In genomic region chr3:165256554-165256953, GRCh38 we compare ENCODE assay signal across 22 cellular contexts.
A peak's percentile ranks its signal among the peaks of the same experiment; 100 is the strongest.
DNase-seq lines count a peak whose midpoint lies in the region; ATAC-seq, FAIRE-seq and TF ChIP-seq lines count a peak whose summit lies in the region.
"Had no signal": no experiment of that assay in that cellular context is flagged by ENCODE, and none has a peak within 500 bp of the region (broad histone marks: within the 10 kb centered on the region; RNA-seq: fewer than 3 reads in every experiment).

No MANE protein-coding gene starts in this region.

- H3K79me2 ChIP-seq in SU-DHL-6 (ENCODE audit: insufficient read depth, low read length): no peaks in the 10 kb centered on the region

- no peak overlapping the region for H3K27ac ChIP-seq in SU-DHL-6 (ENCODE audit: low read depth, low read length)
- H3K27ac ChIP-seq: HL-60, RWPE1, tibial artery had no signal

- FAIRE-seq in GM12892 (lab: Jason Lieb, UNC): no peak
- FAIRE-seq: H1, islet of Langerhans had no signal

- no peak for ATAC-seq in Right ventricle myocardium superior (ENCODE audit: poor library complexity)
- ATAC-seq: activated CD8-positive, alpha-beta T cell treated with anti-CD3 and anti-CD28 coated beads, Interleukin-2, amount 10 ng/mL, durations not matched to agents 7 days and 5 days; right cardiac atrium had no signal

- no peak overlapping the region for H2AFZ ChIP-seq in SU-DHL-6 (ENCODE audit: low read depth, low read length, severe bottlenecking)

- no peaks in the 10 kb centered on the region for H4K20me1 ChIP-seq in SU-DHL-6 (ENCODE audit: low read depth, low read length)

- no peak overlapping the region for H3K9ac ChIP-seq in SU-DHL-6 (ENCODE audit: low read length)

- no peak overlapping the region for H3K4me2 ChIP-seq in SU-DHL-6 (ENCODE audit: low read depth, low read length, poor library complexity, severe bottlenecking)

- H3K36me3 ChIP-seq in SU-DHL-6 (ENCODE audit: low read length): no peaks in the 10 kb centered on the region
- H3K36me3 ChIP-seq: tibial artery had no signal

- no peak overlapping the region for H3K4me3 ChIP-seq in SU-DHL-6 (ENCODE audit: insufficient read depth, low read length, poor library complexity, severe bottlenecking)
- H3K4me3 ChIP-seq: lung, tibial artery had no signal

- H3K27me3 ChIP-seq in SU-DHL-6 (ENCODE audit: low read length): no peaks in the 10 kb centered on the region
- H3K27me3 ChIP-seq: tibial artery had no signal

- TF ChIP-seq CTCF in SU-DHL-6 (IDR thresholded peaks at IDR 0.05; ENCODE audit: insufficient read depth, low read length, poor library complexity, severe bottlenecking): peak; percentile 14

- DNase-seq in DMS 273 (lab: John Stamatoyannopoulos, UW; ENCODE audit: unreplicated experiment) (peak; percentile 25), DMS 273 treated with DMSO at 0.1 percent for 48 hours (lab: John Stamatoyannopoulos, UW) (no peak), LoVo (ENCODE audit: low spot score) (peak; percentile 10), inferior parietal cortex (ENCODE audit: extremely low spot score) (peak; percentile 22), NCI-H146 (lab: John Stamatoyannopoulos, UW) (no peak), GM12892 (ENCODE audit: insufficient read length) (no peak), Right ventricle myocardium superior (no peak)
- DNase-seq: 8988T; activated B cell treated with CpG ODN at 0.5 μM for 24 hours; activated CD8-positive, alpha-beta T cell treated with anti-CD3 and anti-CD28 coated beads, Interleukin-2, amount 10 ng/mL, durations not matched to agents 7 days and 5 days; CD4-positive, CD25-positive, alpha-beta regulatory T cell; NCI-H1092 treated with DMSO at 0.1 percent for 48 hours; NCI-H526; right cardiac atrium; stimulated activated naive CD4-positive, alpha-beta T cell; tibial artery had no signal

- H3K9me3 ChIP-seq in SU-DHL-6 (ENCODE audit: insufficient read depth, low read length): no peaks in the 10 kb centered on the region
- H3K9me3 ChIP-seq: tibial artery had no signal

- intact Hi-C loops in Right ventricle myocardium superior (cut with DNase I): no loop called here

- no peaks in the 10 kb centered on the region for H3F3A ChIP-seq in SU-DHL-6 (ENCODE audit: insufficient read depth)

- TF ChIP-seq POLR2A in GM12892 (IDR thresholded peaks at IDR 0.05; ENCODE audit: low read depth, low read length): no peak

- H3K9me2 ChIP-seq in SU-DHL-6 (replicated peaks; ENCODE audit: insufficient read depth, low read length): no peaks in the 10 kb centered on the region

Comparison
In these comparisons a context has a peak if more than half of its experiments do, and no peak if none do; other contexts are left out.
1. DNase-seq: peak in DMS 273 (single experiment), LoVo (single experiment) and inferior parietal cortex (single experiment); none in DMS 273 treated with DMSO at 0.1 percent for 48 hours (single experiment), NCI-H146 (single experiment), GM12892 (single experiment) and Right ventricle myocardium superior (single experiment).